In the genomic region with DNA sequence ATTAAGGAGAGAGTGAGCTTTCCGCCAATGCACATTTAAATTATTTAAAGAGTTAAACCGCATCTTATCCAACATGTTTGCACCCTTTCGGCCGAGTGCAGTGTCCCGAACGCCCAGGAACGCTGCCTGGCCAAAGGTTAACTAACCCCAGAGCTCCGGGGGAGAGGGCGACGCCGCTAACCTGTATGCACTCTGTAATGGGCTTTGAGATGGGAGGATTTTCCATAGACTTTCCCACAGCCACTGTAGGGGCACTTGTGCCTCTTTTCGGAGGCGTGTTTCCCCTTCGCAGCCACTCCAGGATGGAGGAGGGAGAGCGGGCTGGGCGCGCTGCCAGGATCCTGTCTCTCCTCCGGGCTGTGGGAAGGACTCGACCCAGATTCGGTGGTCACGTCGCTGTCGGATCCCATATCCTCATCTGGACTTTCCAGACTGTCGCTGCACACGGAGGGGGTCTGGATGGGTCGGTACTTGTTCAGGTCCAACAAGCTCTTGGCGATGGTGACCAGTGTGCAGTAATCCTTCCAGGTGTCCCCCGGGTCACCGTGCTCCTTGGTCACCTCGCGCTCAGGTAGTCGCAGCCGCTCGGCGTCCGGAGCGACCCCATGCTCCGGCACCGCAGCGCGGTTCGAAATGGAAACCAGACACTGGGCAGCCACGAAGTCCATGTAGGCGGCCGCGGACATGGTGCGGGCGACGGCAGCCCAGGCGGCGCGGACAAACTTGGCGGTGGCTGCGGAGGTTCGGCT, we compare ENCODE assay signal across 8 cellular contexts. TPM values are rescaled to one million over a fixed set of nuclear protein-coding genes. Genes with fewer than 3 reads are reported as not detected.
DNase-seq lines count a peak whose midpoint lies in the region; ATAC-seq and TF ChIP-seq lines count a peak whose summit lies in the region.

No MANE protein-coding gene starts in this region.

- POLR2A ChIA-PET in activated CD8-positive, alpha-beta T cell treated with anti-CD3 and anti-CD28 coated beads for 36 hours (lab: Charles Lee), result interaction anchor here (0.6 to 1.6 kb wide), 9 partner anchors 8 to 1961 kb away, joined by 3 to 8 read pairs (median 3); a partner anchor contains a TSS

- H3K27me3 ChIP-seq in left lung, result no peaks in the 10 kb centered on the region

- H3K4me1 Mint-ChIP-seq in activated CD8-positive, alpha-beta T cell treated with anti-CD3 and anti-CD28 coated beads for 36 hours (ENCODE audit: low read depth), result peaks cover 43% of the 10 kb centered on the region

- H3K9me3 ChIP-seq in left lung, result no peaks in the 10 kb centered on the region

- CTCF ChIA-PET in activated CD8-positive, alpha-beta T cell treated with anti-CD3 and anti-CD28 coated beads for 36 hours (lab: Charles Lee), result no interaction called here

- H3K4me3 Mint-ChIP-seq in activated CD8-positive, alpha-beta T cell treated with anti-CD3 and anti-CD28 coated beads for 36 hours, result peak overlapping the region; percentile 98

- no peak for TF ChIP-seq POLR2A in GM18505 (IDR thresholded peaks at IDR 0.05; ENCODE audit: borderline replicate concordance, extremely low read depth, insufficient read depth, insufficient read length)

- no peaks in the 10 kb centered on the region for H3K9me3 Mint-ChIP-seq in activated CD8-positive, alpha-beta T cell treated with anti-CD3 and anti-CD28 coated beads for 36 hours

- ATAC-seq in GM18505 (IDR thresholded peaks at IDR 0.05; ENCODE audit: unreplicated experiment) (peak; percentile 0), left lung (peak; percentile 52), GM21528 (IDR thresholded peaks at IDR 0.05; ENCODE audit: low FRiP score, unreplicated experiment) (no peak)
- ATAC-seq in activated CD8-positive, alpha-beta T cell treated with anti-CD3 and anti-CD28 coated beads for 36 hours, result no peak

- TF ChIP-seq CTCF in 22Rv1 (IDR thresholded peaks at IDR 0.05), result no peak
- no peak for TF ChIP-seq CTCF in activated CD8-positive, alpha-beta T cell treated with anti-CD3 and anti-CD28 coated beads for 36 hours (IDR thresholded peaks at IDR 0.05)
- no peak for TF ChIP-seq CTCF in left lung (IDR thresholded peaks at IDR 0.05)

- intact Hi-C loops in activated CD8-positive, alpha-beta T cell treated with anti-CD3 and anti-CD28 coated beads for 36 hours (cut with micrococcal nuclease), result loop anchor here (1.0 to 10.0 kb wide), 4 partner anchors 7 to 1352 kb away; a partner anchor contains a TSS
- intact Hi-C loops in left lung (cut with DNase I), result loop anchor here (10.0 kb wide), 2 partner anchors 172 to 182 kb away; no protein-coding TSS in a partner anchor

- no peaks in the 10 kb centered on the region for H3K27me3 Mint-ChIP-seq in activated CD8-positive, alpha-beta T cell treated with anti-CD3 and anti-CD28 coated beads for 36 hours

- DNase-seq in NCI-H2029 (lab: John Stamatoyannopoulos, UW) (peak; percentile 75), ecto neural progenitor cell (ENCODE audit: low spot score) (peak; percentile 59), left lung (peak; percentile 88 to 92)
- no peak for DNase-seq in activated CD8-positive, alpha-beta T cell treated with anti-CD3 and anti-CD28 coated beads for 36 hours
- peak; percentile 47 for DNase-seq in stimulated activated CD4-positive, alpha-beta T cell treated with anti-CD3 and anti-CD28 coated beads, Interleukin-4, amount 100 ng/mL, for 24 hours

- no peaks in the 10 kb centered on the region for H3K36me3 ChIP-seq in left lung

- H3K27ac ChIP-seq in 22Rv1, result peak overlapping the region; percentile 95
- peak overlapping the region; percentile 100 for H3K27ac ChIP-seq in left lung

- peaks cover 34 to 71% of the 10 kb centered on the region in 2 donors for H3K4me1 ChIP-seq in left lung

- H3K27ac Mint-ChIP-seq in activated CD8-positive, alpha-beta T cell treated with anti-CD3 and anti-CD28 coated beads for 36 hours, result peak overlapping the region; percentile 100

- peak overlapping the region; percentile 64 to 81 for H3K4me3 ChIP-seq in left lung

- H3K36me3 Mint-ChIP-seq in activated CD8-positive, alpha-beta T cell treated with anti-CD3 and anti-CD28 coated beads for 36 hours (ENCODE audit: low read depth), result peaks cover 27% of the 10 kb centered on the region

RNA-seq across cellular contexts. Expression of a gene that starts 1.6 kb away (rescaled TPM):
- 10 to 100 TPM; 19.0 to 20.1 TPM for total RNA-seq in activated CD8-positive, alpha-beta T cell treated with anti-CD3 and anti-CD28 coated beads for 36 hours
- 10 to 100 TPM; 25.2 to 42.0 TPM for total RNA-seq in left lung

Comparison
In these comparisons a context has a peak if more than half of its experiments do, and no peak if none do; other contexts are left out.
1. ATAC-seq: peak in GM18505 (single experiment) and left lung (single experiment); none in activated CD8-positive, alpha-beta T cell treated with anti-CD3 and anti-CD28 coated beads for 36 hours (single experiment) and GM21528 (single experiment).